ENCODE assay signal across 20 cellular contexts in genomic region chr22:47396515-47396914, GRCh38.
DNase-seq lines count a peak whose midpoint lies in the region; ATAC-seq and TF ChIP-seq lines count a peak whose summit lies in the region.
"Had no signal": no experiment of that assay in that cellular context is flagged by ENCODE, and none has a peak within 500 bp of the region (broad histone marks: within the 10 kb centered on the region; RNA-seq: fewer than 3 reads in every experiment).

No MANE protein-coding gene starts in this region.

- peaks cover 26 to 66% (median 56%) of the 10 kb centered on the region in 10 experiments for H3K4me1 ChIP-seq in BLaER1 treated with 17β-estradiol and CSF1 and Interleukin-3, amounts not matched to agents 10 nM and 100 nM
- no peaks in the 10 kb centered on the region for H3K4me1 ChIP-seq in Peyer's patch
- no peaks in the 10 kb centered on the region for H3K4me1 ChIP-seq in osteoblast (ENCODE audit: insufficient read depth, low read length)
- no peaks in the 10 kb centered on the region for H3K4me1 ChIP-seq in upper lobe of right lung
- H3K4me1 ChIP-seq in CD8-positive, alpha-beta memory T cell (ENCODE audit: insufficient read depth, low read length) = no peaks in the 10 kb centered on the region

- H4K20me1 ChIP-seq in BLaER1 treated with 17β-estradiol and CSF1 and Interleukin-3, amounts not matched to agents 10 nM and 100 nM = 0 out of 22 replicates have a peak, but pooled peaks cover 0 to 2% (median 0%) of the 10 kb centered on the region in 11 experiments
- H4K20me1 ChIP-seq in osteoblast (ENCODE audit: insufficient read depth, low read length) = no peaks in the 10 kb centered on the region

- peak overlapping the region in 9 of 11 experiments; percentile 54 to 89 (median 80); a peak in 18 of 22 replicates for H3K4me2 ChIP-seq in BLaER1 treated with 17β-estradiol and CSF1 and Interleukin-3, amounts not matched to agents 10 nM and 100 nM
- H3K4me2 ChIP-seq in osteoblast (ENCODE audit: insufficient read depth, low read length) = no peak overlapping the region

- no peaks in the 10 kb centered on the region for H3K4me1 Mint-ChIP-seq in CD8-positive, alpha-beta memory T cell
- H3K4me1 Mint-ChIP-seq: B cell; CD4-positive, alpha-beta memory T cell had no signal

- CTCF ChIA-PET in CD8-positive, alpha-beta memory T cell (lab: Charles Lee) = no interaction called here

- H3K9me3 ChIP-seq in BLaER1 treated with 17β-estradiol and CSF1 and Interleukin-3, amounts not matched to agents 10 nM and 100 nM (replicated peaks in 1 of 11) = no peaks in the 10 kb centered on the region
- no peaks in the 10 kb centered on the region for H3K9me3 ChIP-seq in Peyer's patch
- H3K9me3 ChIP-seq in osteoblast (ENCODE audit: low read depth, low read length) = no peaks in the 10 kb centered on the region
- H3K9me3 ChIP-seq in upper lobe of right lung = no peaks in the 10 kb centered on the region
- H3K9me3 ChIP-seq in CD8-positive, alpha-beta memory T cell (ENCODE audit: low read length) = no peaks in the 10 kb centered on the region

- no peak overlapping the region for H3K27ac Mint-ChIP-seq in CD8-positive, alpha-beta memory T cell
- H3K27ac Mint-ChIP-seq: B cell had no signal

- TF ChIP-seq POLR2A in Peyer's patch (IDR thresholded peaks at IDR 0.05) = no peak

- H3K4me3 ChIP-seq in BLaER1 treated with 17β-estradiol and CSF1 and Interleukin-3, amounts not matched to agents 10 nM and 100 nM = no peak overlapping the region
- H3K4me3 ChIP-seq in Peyer's patch (no peak overlapping the region), osteoblast (ENCODE audit: insufficient read depth, low read length) (no peak overlapping the region), upper lobe of right lung (no peak overlapping the region)
- no peak overlapping the region for H3K4me3 ChIP-seq in CD8-positive, alpha-beta memory T cell (ENCODE audit: low read length)
- H3K4me3 ChIP-seq: GM12878, GM23248, K562 had no signal

- POLR2A ChIA-PET in CD8-positive, alpha-beta memory T cell (lab: Charles Lee) = no interaction called here

- intact Hi-C loops in upper lobe of right lung (cut with DNase I) = no loop called here

- DNase-seq in Peyer's patch = peak in 2 of 3 donors; percentile 26 to 40
- peak; percentile 79 for DNase-seq in osteoblast (ENCODE audit: insufficient read length, low spot score, missing footprints)
- peak; percentile 51 for DNase-seq in upper lobe of right lung
- DNase-seq in HuH-7 (ENCODE audit: low spot score) = no peak
- no peak for DNase-seq in CD8-positive, alpha-beta memory T cell
- no peak for DNase-seq in DMS 273 treated with DMSO at 0.1 percent for 48 hours (lab: John Stamatoyannopoulos, UW)
- DNase-seq: Calu3; CD4-positive, alpha-beta memory T cell; DMS53; DND-41; EL; GM23248; HCEC 1CT; IMR-90 had no signal

- no peaks in the 10 kb centered on the region for H3K79me2 ChIP-seq in osteoblast (ENCODE audit: insufficient read depth, low read length)

- no peaks in the 10 kb centered on the region for H3K36me3 ChIP-seq in BLaER1 treated with 17β-estradiol and CSF1 and Interleukin-3, amounts not matched to agents 10 nM and 100 nM
- H3K36me3 ChIP-seq in Peyer's patch (no peaks in the 10 kb centered on the region), osteoblast (ENCODE audit: insufficient read depth, low read length) (no peaks in the 10 kb centered on the region), upper lobe of right lung (no peaks in the 10 kb centered on the region)
- no peaks in the 10 kb centered on the region for H3K36me3 ChIP-seq in CD8-positive, alpha-beta memory T cell (ENCODE audit: insufficient read depth, low read length)

- no peak overlapping the region for H2AFZ ChIP-seq in osteoblast (ENCODE audit: low read length)
- H2AFZ ChIP-seq: GM23248 had no signal

- H3K27ac ChIP-seq in BLaER1 treated with 17β-estradiol and CSF1 and Interleukin-3, amounts not matched to agents 10 nM and 100 nM = peak overlapping the region in 3 of 11 experiments; percentile 6 to 41 (median 40); a peak in 3 of 22 replicates
- no peak overlapping the region for H3K27ac ChIP-seq in Peyer's patch
- no peak overlapping the region for H3K27ac ChIP-seq in osteoblast (ENCODE audit: low read depth, low read length)
- H3K27ac ChIP-seq in upper lobe of right lung = no peak overlapping the region
- no peak overlapping the region for H3K27ac ChIP-seq in CD8-positive, alpha-beta memory T cell (ENCODE audit: low read depth, low read length)
- H3K27ac ChIP-seq: C4-2B, GM23248, HL-60 had no signal

- TF ChIP-seq CTCF in Peyer's patch (IDR thresholded peaks at IDR 0.05) (no peak), osteoblast (IDR thresholded peaks at IDR 0.05; ENCODE audit: extremely low read depth, low read depth, low read length) (no peak), upper lobe of right lung (IDR thresholded peaks at IDR 0.05) (no peak)

- no peak for ATAC-seq in upper lobe of right lung
- ATAC-seq: GM12878, K562 had no signal

- H3K36me3 Mint-ChIP-seq in CD8-positive, alpha-beta memory T cell = no peaks in the 10 kb centered on the region
- H3K36me3 Mint-ChIP-seq: CD4-positive, alpha-beta memory T cell had no signal

- H3K4me3 Mint-ChIP-seq in CD8-positive, alpha-beta memory T cell = no peak overlapping the region
- H3K4me3 Mint-ChIP-seq: B cell; CD4-positive, alpha-beta memory T cell had no signal

- no peaks in the 10 kb centered on the region for H3K9me3 Mint-ChIP-seq in CD8-positive, alpha-beta memory T cell

- no peaks in the 10 kb centered on the region for H3K27me3 ChIP-seq in BLaER1 treated with 17β-estradiol and CSF1 and Interleukin-3, amounts not matched to agents 10 nM and 100 nM
- H3K27me3 ChIP-seq in Peyer's patch = no peaks in the 10 kb centered on the region
- no peaks in the 10 kb centered on the region for H3K27me3 ChIP-seq in osteoblast (ENCODE audit: insufficient read depth, low read length)
- no peaks in the 10 kb centered on the region for H3K27me3 ChIP-seq in upper lobe of right lung
- no peaks in the 10 kb centered on the region for H3K27me3 ChIP-seq in CD8-positive, alpha-beta memory T cell (ENCODE audit: insufficient read depth, low read length, poor library complexity, severe bottlenecking)

- H3K9ac ChIP-seq in BLaER1 treated with 17β-estradiol and CSF1 and Interleukin-3, amounts not matched to agents 10 nM and 100 nM = peak overlapping the region in 1 of 11 experiments; percentile 33; a peak in 1 of 22 replicates
- H3K9ac ChIP-seq: GM23248 had no signal

- peaks cover 0 to 7% of the 10 kb centered on the region in 2 donors for H3K27me3 Mint-ChIP-seq in CD8-positive, alpha-beta memory T cell
- H3K27me3 Mint-ChIP-seq: B cell had no signal

Comparison
In these comparisons a context has a peak if more than half of its experiments do, and no peak if none do; other contexts are left out.
1. DNase-seq: peak in Peyer's patch (2 of 3), osteoblast (single experiment) and upper lobe of right lung (single experiment); none in HuH-7 (single experiment), CD8-positive, alpha-beta memory T cell (0 of 5) and DMS 273 treated with DMSO at 0.1 percent for 48 hours (single experiment).